ENCODE assay signal across 11 cellular contexts in the genomic region with DNA sequence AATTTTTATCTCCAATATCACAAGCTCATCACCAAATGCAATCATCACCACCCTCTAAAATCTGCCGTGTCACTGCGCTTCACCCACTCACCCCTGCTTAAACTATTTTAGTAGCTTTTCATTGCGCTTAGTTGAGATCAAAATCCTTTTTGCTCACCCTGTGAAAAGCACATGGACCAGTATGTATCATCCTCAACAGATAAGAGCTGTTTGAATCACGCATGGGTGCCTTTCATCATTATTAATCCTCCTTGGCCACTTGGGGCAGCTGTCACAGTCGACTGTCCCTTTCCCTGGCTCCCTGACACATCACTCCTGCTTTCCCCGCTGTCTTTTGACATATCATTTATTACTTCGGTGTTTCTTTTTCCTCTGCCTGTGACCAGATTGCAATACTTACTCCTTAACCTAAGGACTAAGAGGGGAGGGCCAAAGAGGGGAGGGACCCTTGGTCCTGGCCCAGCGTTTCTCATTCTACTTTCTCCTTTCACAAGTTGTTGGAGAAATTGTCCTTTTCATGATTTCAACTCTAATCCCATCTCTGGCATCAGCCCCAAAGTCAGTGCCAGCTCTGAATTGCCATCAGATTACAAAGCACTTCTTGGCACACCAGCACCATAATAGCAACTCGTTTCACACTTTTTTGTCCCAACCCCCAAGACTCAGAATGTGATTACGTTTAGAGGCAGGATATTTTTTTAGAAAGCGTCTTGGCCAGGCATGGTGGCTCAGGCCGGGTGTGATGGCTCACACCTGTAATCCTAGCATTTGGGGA. TPM values are rescaled to one million over a fixed set of nuclear protein-coding genes. Genes with fewer than 3 reads are reported as not detected.
DNase-seq lines count a peak whose midpoint lies in the region; ATAC-seq and TF ChIP-seq lines count a peak whose summit lies in the region.
"Had no signal": no experiment of that assay in that cellular context is flagged by ENCODE, and none has a peak within 500 bp of the region (broad histone marks: within the 10 kb centered on the region; RNA-seq: fewer than 3 reads in every experiment).

No MANE protein-coding gene starts in this region.

- DNase-seq in left ventricle myocardium inferior (no peak), Right ventricle myocardium inferior (ENCODE audit: missing footprints) (no peak), SK-N-DZ (ENCODE audit: low spot score) (peak; percentile 51), fibroblast of villous mesenchyme (ENCODE audit: low read depth) (no peak), activated gamma-delta T cell treated with Interleukin-2 at 50 U/mL for 16 hours (no peak), ecto neural progenitor cell (ENCODE audit: low spot score) (no peak), NCI-H345 treated with DMSO at 0.1 percent for 48 hours (lab: John Stamatoyannopoulos, UW; ENCODE audit: unreplicated experiment) (no peak)
- no peak for DNase-seq in stimulated activated CD8-positive, alpha-beta memory T cell treated with anti-CD3 and anti-CD28 coated beads, Interleukin-4, amount 100 ng/mL, for 48 hours
- DNase-seq: colonic mucosa, occipital lobe, Peyer's patch had no signal

- H3K4me3 ChIP-seq in left ventricle myocardium inferior: no peak overlapping the region
- H3K4me3 ChIP-seq in fibroblast of villous mesenchyme (ENCODE audit: low read depth, low read length): no peak overlapping the region
- H3K4me3 ChIP-seq: colonic mucosa, Peyer's patch had no signal

- H3K4me1 ChIP-seq in left ventricle myocardium inferior: no peaks in the 10 kb centered on the region
- H3K4me1 ChIP-seq: colonic mucosa, Peyer's patch had no signal

- peak; percentile 18 for TF ChIP-seq CTCF in left ventricle myocardium inferior (IDR thresholded peaks at IDR 0.05; ENCODE audit: borderline replicate concordance)
- peak; percentile 15 for TF ChIP-seq CTCF in fibroblast of villous mesenchyme (IDR thresholded peaks at IDR 0.05; ENCODE audit: insufficient read depth, low read depth, low read length)

- no peaks in the 10 kb centered on the region for H3K36me3 ChIP-seq in left ventricle myocardium inferior
- H3K36me3 ChIP-seq: colonic mucosa, Peyer's patch had no signal

- H3K27me3 ChIP-seq in left ventricle myocardium inferior (ENCODE audit: low read depth): peaks cover 15% of the 10 kb centered on the region
- H3K27me3 ChIP-seq: colonic mucosa, Peyer's patch had no signal

- no peak overlapping the region for H3K27ac ChIP-seq in left ventricle myocardium inferior (replicated peaks)
- H3K27ac ChIP-seq: colonic mucosa, Peyer's patch had no signal

- ATAC-seq in Right ventricle myocardium inferior: no peak

- no peaks in the 10 kb centered on the region for H3K9me3 ChIP-seq in left ventricle myocardium inferior (replicated peaks)
- H3K9me3 ChIP-seq: colonic mucosa, Peyer's patch had no signal

- intact Hi-C loops in left ventricle myocardium inferior (cut with micrococcal nuclease) (no loop called here), Right ventricle myocardium inferior (cut with DNase I) (loop anchor here (10.0 kb wide), 1 partner anchor 69 kb away; no protein-coding TSS in a partner anchor)

RNA-seq across cellular contexts. Expression of gene KDM6B, which starts 8.6 kb away (rescaled TPM):
- total RNA-seq in left ventricle myocardium inferior (23.3 TPM), Right ventricle myocardium inferior (25.0 TPM), fibroblast of villous mesenchyme (3.0 and 5.8 TPM in 2 replicates)
- polyA plus RNA-seq in SK-N-DZ (2014; cell fraction: cytosol; rRNA removed): 2.9 and 3.0 TPM in 2 replicates
- 2.8 and 15.8 TPM in 2 replicates for polyA plus RNA-seq in SK-N-DZ (2014; cell fraction: nucleus; rRNA removed)

RNA-seq across cellular contexts. Expression of gene TMEM88, which starts 29.5 kb away (rescaled TPM):
- 26.4 TPM for total RNA-seq in left ventricle myocardium inferior
- 35.4 TPM for total RNA-seq in Right ventricle myocardium inferior
- 0.62 and 2.0 TPM in 2 replicates for polyA plus RNA-seq in SK-N-DZ (2014; cell fraction: cytosol; rRNA removed)
- 3.2 and 4.5 TPM in 2 replicates for polyA plus RNA-seq in SK-N-DZ (2014; cell fraction: nucleus; rRNA removed)
- 0.43 and 1.3 TPM in 2 replicates for total RNA-seq in fibroblast of villous mesenchyme

RNA-seq across cellular contexts. Expression of gene NAA38, which starts 32.0 kb away (rescaled TPM):
- total RNA-seq in left ventricle myocardium inferior (89.8 TPM), Right ventricle myocardium inferior (105 TPM), fibroblast of villous mesenchyme (55.3 and 73.1 TPM in 2 replicates)
- 80.9 and 97.9 TPM in 2 replicates for polyA plus RNA-seq in SK-N-DZ (2014; cell fraction: cytosol; rRNA removed)
- polyA plus RNA-seq in SK-N-DZ (2014; cell fraction: nucleus; rRNA removed): 68.3 and 123 TPM in 2 replicates

RNA-seq across cellular contexts. Expression of gene CYB5D1, which starts 32.4 kb away (rescaled TPM):
- total RNA-seq in left ventricle myocardium inferior (17.8 TPM), Right ventricle myocardium inferior (21.7 TPM), fibroblast of villous mesenchyme (6.4 and 11.2 TPM in 2 replicates)
- polyA plus RNA-seq in SK-N-DZ (2014; cell fraction: cytosol; rRNA removed): 7.8 and 9.6 TPM in 2 replicates
- 7.2 and 7.6 TPM in 2 replicates for polyA plus RNA-seq in SK-N-DZ (2014; cell fraction: nucleus; rRNA removed)

Comparison
In these comparisons a context has a peak if more than half of its experiments do, and no peak if none do; other contexts are left out.
1. RNA of gene TMEM88, which starts 29.5 kb away (total RNA-seq): 35.4 TPM in Right ventricle myocardium inferior (single experiment) and 26.4 TPM in left ventricle myocardium inferior (single experiment); 0.43 to 1.3 TPM in fibroblast of villous mesenchyme; every median in the first group is over 10 times any median in the second.